ENCODE assay signal across 16 cellular contexts in genomic region chrX:16579517-16579916, GRCh38.
"Had no signal": no experiment of that assay in that cellular context is flagged by ENCODE, and none has a peak within 500 bp of the region (broad histone marks: within the 10 kb centered on the region; RNA-seq: fewer than 3 reads in every experiment).

No MANE protein-coding gene starts in this region.

- H3K27me3 Mint-ChIP-seq: activated naive CD4-positive, alpha-beta T cell treated with anti-CD3 and anti-CD28 coated beads, Interleukin-2, amount 10 ng/mL, durations not matched to agents 7 days and 5 days; stimulated activated memory B cell treated with anti-CD40 and anti-IgM and Interleukin-4, amounts not matched to agents 10 μg/mL and 1 μg/mL and 100 μg/mL, for 72 hours had no signal

- DNase-seq: activated CD4-positive, alpha-beta T cell treated with anti-CD3 and anti-CD28 coated beads for 48 hours; activated CD8-positive, alpha-beta memory T cell treated with anti-CD3 and anti-CD28 coated beads for 24 hours; activated naive CD4-positive, alpha-beta T cell treated with anti-CD3 and anti-CD28 coated beads, Interleukin-2, amount 10 ng/mL, durations not matched to agents 7 days and 5 days; caudate nucleus; effector CD8-positive, alpha-beta T cell; left ventricle myocardium inferior; mesenchymal stem cell; T-cell; T1000; WERI-Rb-1 had no signal

- H3K27ac ChIP-seq: coronary artery, left ventricle myocardium inferior, parathyroid adenoma, SJSA1, tibial nerve, WERI-Rb-1 had no signal

- H3K4me1 Mint-ChIP-seq: stimulated activated memory B cell treated with anti-CD40 and anti-IgM and Interleukin-4, amounts not matched to agents 10 μg/mL and 1 μg/mL and 100 μg/mL, for 72 hours had no signal

- H3K9ac ChIP-seq: parathyroid adenoma had no signal

- H3K4me3 ChIP-seq: coronary artery, left ventricle myocardium inferior, SJSA1, tibial nerve had no signal

- H3K9me3 ChIP-seq: SJSA1 had no signal

- H3K4me3 Mint-ChIP-seq: activated naive CD4-positive, alpha-beta T cell treated with anti-CD3 and anti-CD28 coated beads, Interleukin-2, amount 10 ng/mL, durations not matched to agents 7 days and 5 days; stimulated activated memory B cell treated with anti-CD40 and anti-IgM and Interleukin-4, amounts not matched to agents 10 μg/mL and 1 μg/mL and 100 μg/mL, for 72 hours; T-cell had no signal

- H3K36me3 ChIP-seq: left ventricle myocardium inferior, SJSA1, tibial nerve, WERI-Rb-1 had no signal

- H2AFZ ChIP-seq: parathyroid adenoma had no signal

- H3K4me1 ChIP-seq: left ventricle myocardium inferior, parathyroid adenoma, tibial nerve had no signal

- H3K27me3 ChIP-seq: SJSA1 had no signal

- H3K27ac Mint-ChIP-seq: activated naive CD4-positive, alpha-beta T cell treated with anti-CD3 and anti-CD28 coated beads, Interleukin-2, amount 10 ng/mL, durations not matched to agents 7 days and 5 days; activated T-helper 2 cell treated with anti-CD3 and anti-CD28 coated beads, Interferon-gamma antibody, Interleukin-2, Interleukin-4, amounts not matched to agents 10 μg/mL and 5 μg/mL and 100 μg/mL, durations not matched to agents 14 hours and 24 hours and 36 hours; stimulated activated memory B cell treated with anti-CD40 and anti-IgM and Interleukin-4, amounts not matched to agents 10 μg/mL and 1 μg/mL and 100 μg/mL, for 72 hours; T-cell had no signal

- H3K36me3 Mint-ChIP-seq: activated naive CD4-positive, alpha-beta T cell treated with anti-CD3 and anti-CD28 coated beads, Interleukin-2, amount 10 ng/mL, durations not matched to agents 7 days and 5 days; stimulated activated memory B cell treated with anti-CD40 and anti-IgM and Interleukin-4, amounts not matched to agents 10 μg/mL and 1 μg/mL and 100 μg/mL, for 72 hours; T-cell had no signal

- ATAC-seq: stimulated activated memory B cell treated with anti-CD40 and anti-IgM and Interleukin-4, amounts not matched to agents 10 μg/mL and 1 μg/mL and 100 μg/mL, for 72 hours; T-cell had no signal
